Comparison of ENCODE assay signal across 1 cellular context in the genomic region with DNA sequence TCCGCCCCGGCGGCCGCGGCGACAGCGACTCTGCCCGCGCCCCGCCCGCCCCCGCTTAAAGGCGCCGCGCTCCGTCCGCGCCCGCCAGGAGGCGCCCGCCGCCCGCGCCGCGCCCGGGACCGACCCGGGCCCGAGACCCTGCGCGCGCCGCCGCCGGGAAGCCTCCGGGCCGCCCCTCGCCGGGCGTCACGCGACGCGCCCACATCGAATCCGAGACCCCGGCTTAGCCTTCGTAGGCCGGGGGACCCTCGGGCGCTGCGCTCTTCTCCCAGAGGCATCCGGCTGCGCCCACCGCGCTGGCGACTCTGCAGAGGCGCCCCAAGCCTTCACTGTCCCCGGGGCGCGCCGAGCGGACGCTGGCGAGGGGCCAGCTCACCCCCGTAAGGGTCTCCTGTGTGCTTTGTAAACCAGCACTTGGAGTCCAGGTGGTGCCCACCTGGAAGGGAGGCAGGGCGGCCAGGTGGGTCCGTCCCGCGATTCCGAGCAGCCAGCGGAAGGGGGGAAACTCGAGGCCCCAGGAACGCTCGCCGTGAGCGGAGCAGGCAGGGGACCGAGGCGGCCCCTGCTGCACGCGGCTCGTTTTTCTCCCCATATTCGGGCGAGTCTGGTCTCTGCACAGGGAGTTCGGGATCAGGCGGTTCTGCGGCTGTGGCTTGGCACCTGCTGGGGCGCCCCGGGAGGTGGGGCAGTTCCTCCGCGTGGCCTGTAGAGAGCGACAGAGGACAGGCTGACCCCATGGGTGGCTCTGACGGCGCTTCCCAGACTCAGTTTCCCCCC.
TF ChIP-seq lines count a peak whose summit lies in the region.

No MANE protein-coding gene starts in this region.

TF ChIP-seq in HEK293, 187 proteins besides CTCF, POLR2A, EP300 and RAD21 (continued from another document):
- TF ChIP-seq, protein P1, sequence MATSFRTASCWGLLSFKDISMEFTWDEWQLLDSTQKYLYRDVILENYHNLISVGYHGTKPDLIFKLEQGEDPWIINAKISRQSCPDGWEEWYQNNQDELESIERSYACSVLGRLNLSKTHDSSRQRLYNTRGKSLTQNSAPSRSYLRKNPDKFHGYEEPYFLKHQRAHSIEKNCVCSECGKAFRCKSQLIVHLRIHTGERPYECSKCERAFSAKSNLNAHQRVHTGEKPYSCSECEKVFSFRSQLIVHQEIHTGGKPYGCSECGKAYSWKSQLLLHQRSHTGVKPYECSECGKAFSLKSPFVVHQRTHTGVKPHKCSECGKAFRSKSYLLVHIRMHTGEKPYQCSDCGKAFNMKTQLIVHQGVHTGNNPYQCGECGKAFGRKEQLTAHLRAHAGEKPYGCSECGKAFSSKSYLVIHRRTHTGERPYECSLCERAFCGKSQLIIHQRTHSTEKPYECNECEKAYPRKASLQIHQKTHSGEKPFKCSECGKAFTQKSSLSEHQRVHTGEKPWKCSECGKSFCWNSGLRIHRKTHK (tag by site-specific recombination; IDR thresholded peaks at IDR 0.05), result no peak
- TF ChIP-seq ZNF560 (tag by site-specific recombination; IDR thresholded peaks at IDR 0.05; ENCODE audit: borderline replicate concordance) (no peak), ZNF16 (tag by site-specific recombination; IDR thresholded peaks at IDR 0.05; ENCODE audit: low read depth) (no peak), KLF1 (tag by site-specific recombination; IDR thresholded peaks at IDR 0.05) (peak; percentile 52), KLF8 (tag by site-specific recombination; IDR thresholded peaks at IDR 0.05) (no peak; the same call in 1 of the 2 replicates), ZNF768 (tag by site-specific recombination; IDR thresholded peaks at IDR 0.05) (no peak), ZNF19 (tag by site-specific recombination; IDR thresholded peaks at IDR 0.05; ENCODE audit: low read depth) (no peak), ZNF214 (tag by site-specific recombination; IDR thresholded peaks at IDR 0.05; ENCODE audit: borderline replicate concordance) (no peak), ZNF747 (tag by site-specific recombination; IDR thresholded peaks at IDR 0.05) (no peak), ZBTB21 (tag by site-specific recombination; IDR thresholded peaks at IDR 0.05) (no peak), ZNF202 (tag by site-specific recombination; IDR thresholded peaks at IDR 0.05; ENCODE audit: borderline replicate concordance) (no peak), ZNF133 (tag by site-specific recombination; IDR thresholded peaks at IDR 0.05) (no peak)
- TF ChIP-seq, protein P2, sequence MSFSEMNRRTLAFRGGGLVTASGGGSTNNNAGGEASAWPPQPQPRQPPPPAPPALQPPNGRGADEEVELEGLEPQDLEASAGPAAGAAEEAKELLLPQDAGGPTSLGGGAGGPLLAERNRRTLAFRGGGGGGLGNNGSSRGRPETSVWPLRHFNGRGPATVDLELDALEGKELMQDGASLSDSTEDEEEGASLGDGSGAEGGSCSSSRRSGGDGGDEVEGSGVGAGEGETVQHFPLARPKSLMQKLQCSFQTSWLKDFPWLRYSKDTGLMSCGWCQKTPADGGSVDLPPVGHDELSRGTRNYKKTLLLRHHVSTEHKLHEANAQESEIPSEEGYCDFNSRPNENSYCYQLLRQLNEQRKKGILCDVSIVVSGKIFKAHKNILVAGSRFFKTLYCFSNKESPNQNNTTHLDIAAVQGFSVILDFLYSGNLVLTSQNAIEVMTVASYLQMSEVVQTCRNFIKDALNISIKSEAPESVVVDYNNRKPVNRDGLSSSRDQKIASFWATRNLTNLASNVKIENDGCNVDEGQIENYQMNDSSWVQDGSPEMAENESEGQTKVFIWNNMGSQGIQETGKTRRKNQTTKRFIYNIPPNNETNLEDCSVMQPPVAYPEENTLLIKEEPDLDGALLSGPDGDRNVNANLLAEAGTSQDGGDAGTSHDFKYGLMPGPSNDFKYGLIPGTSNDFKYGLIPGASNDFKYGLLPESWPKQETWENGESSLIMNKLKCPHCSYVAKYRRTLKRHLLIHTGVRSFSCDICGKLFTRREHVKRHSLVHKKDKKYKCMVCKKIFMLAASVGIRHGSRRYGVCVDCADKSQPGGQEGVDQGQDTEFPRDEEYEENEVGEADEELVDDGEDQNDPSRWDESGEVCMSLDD (tag by site-specific recombination; IDR thresholded peaks at IDR 0.05), result peak; percentile 87
- TF ChIP-seq, protein P3, sequence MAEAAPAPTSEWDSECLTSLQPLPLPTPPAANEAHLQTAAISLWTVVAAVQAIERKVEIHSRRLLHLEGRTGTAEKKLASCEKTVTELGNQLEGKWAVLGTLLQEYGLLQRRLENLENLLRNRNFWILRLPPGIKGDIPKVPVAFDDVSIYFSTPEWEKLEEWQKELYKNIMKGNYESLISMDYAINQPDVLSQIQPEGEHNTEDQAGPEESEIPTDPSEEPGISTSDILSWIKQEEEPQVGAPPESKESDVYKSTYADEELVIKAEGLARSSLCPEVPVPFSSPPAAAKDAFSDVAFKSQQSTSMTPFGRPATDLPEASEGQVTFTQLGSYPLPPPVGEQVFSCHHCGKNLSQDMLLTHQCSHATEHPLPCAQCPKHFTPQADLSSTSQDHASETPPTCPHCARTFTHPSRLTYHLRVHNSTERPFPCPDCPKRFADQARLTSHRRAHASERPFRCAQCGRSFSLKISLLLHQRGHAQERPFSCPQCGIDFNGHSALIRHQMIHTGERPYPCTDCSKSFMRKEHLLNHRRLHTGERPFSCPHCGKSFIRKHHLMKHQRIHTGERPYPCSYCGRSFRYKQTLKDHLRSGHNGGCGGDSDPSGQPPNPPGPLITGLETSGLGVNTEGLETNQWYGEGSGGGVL (tag by site-specific recombination; IDR thresholded peaks at IDR 0.05), result no peak; the same call in 1 of the 2 replicates
